In genomic region chr13:37617162-37617561, GRCh38 we compare ENCODE assay signal across 14 cellular contexts. TPM values are rescaled to one million over a fixed set of nuclear protein-coding genes. Genes with fewer than 3 reads are reported as not detected.
DNase-seq lines count a peak whose midpoint lies in the region; ATAC-seq and TF ChIP-seq lines count a peak whose summit lies in the region.
"Had no signal": no experiment of that assay in that cellular context is flagged by ENCODE, and none has a peak within 500 bp of the region (broad histone marks: within the 10 kb centered on the region; RNA-seq: fewer than 3 reads in every experiment).

No MANE protein-coding gene starts in this region.

- no peak for TF ChIP-seq CTCF in AG04449 (IDR thresholded peaks at IDR 0.05; ENCODE audit: insufficient read depth, low read length, missing control alignments)
- no peak for TF ChIP-seq CTCF in chondrocyte (IDR thresholded peaks at IDR 0.05)
- no peak for TF ChIP-seq CTCF in gastroesophageal sphincter (IDR thresholded peaks at IDR 0.05)

- H3K27ac ChIP-seq in HUES6 (ENCODE audit: low read depth, low read length) (peak overlapping the region; percentile 31; the same call in 1 of the 2 replicates), gastroesophageal sphincter (no peak overlapping the region)
- H3K27ac ChIP-seq: colonic mucosa, thoracic aorta had no signal

- peak; percentile 91 for DNase-seq in AG04449 (ENCODE audit: low read depth, low spot score)
- DNase-seq in chondrocyte (ENCODE audit: low spot score), result no peak
- peak; percentile 98 for DNase-seq in kidney tubule cell (ENCODE audit: low spot score)
- DNase-seq in NCI-H2171 (lab: John Stamatoyannopoulos, UW), result no peak
- DNase-seq in NOMO-1 treated with dmso at 0.1 percent for 144 hours (lab: John Stamatoyannopoulos, UW; ENCODE audit: unreplicated experiment), result no peak
- no peak for DNase-seq in activated T-cell treated with anti-CD3 and anti-CD28 coated beads, Interleukin-2, amount 50 U/mL, for 24 hours
- DNase-seq: activated CD4-positive, CD25-positive, alpha-beta regulatory T cell; colonic mucosa; NCI-H1694 treated with DMSO at 0.1 percent for 48 hours had no signal

- H3K36me3 Mint-ChIP-seq in chondrocyte (ENCODE audit: low read depth), result no peaks in the 10 kb centered on the region
- H3K36me3 Mint-ChIP-seq in activated T-cell treated with anti-CD3 and anti-CD28 coated beads, Interleukin-2, amount 50 U/mL, for 24 hours (ENCODE audit: low read depth), result no peaks in the 10 kb centered on the region

- H3K4me3 Mint-ChIP-seq in chondrocyte (ENCODE audit: unreplicated experiment), result no peak overlapping the region
- H3K4me3 Mint-ChIP-seq in activated T-cell treated with anti-CD3 and anti-CD28 coated beads, Interleukin-2, amount 50 U/mL, for 24 hours, result no peak overlapping the region
- H3K4me3 Mint-ChIP-seq: B cell had no signal

- ATAC-seq in gastroesophageal sphincter, result no peak

- H3K9me3 Mint-ChIP-seq in chondrocyte (ENCODE audit: low read depth), result no peaks in the 10 kb centered on the region
- H3K9me3 Mint-ChIP-seq in activated T-cell treated with anti-CD3 and anti-CD28 coated beads, Interleukin-2, amount 50 U/mL, for 24 hours, result peaks cover 3% of the 10 kb centered on the region

- no peaks in the 10 kb centered on the region for H3K9me3 ChIP-seq in HUES6 (ENCODE audit: control insufficient read depth, insufficient read depth, low read depth, low read length)
- H3K9me3 ChIP-seq in gastroesophageal sphincter, result no peaks in the 10 kb centered on the region
- H3K9me3 ChIP-seq: colonic mucosa, thoracic aorta had no signal

- POLR2A ChIA-PET in AG04449 (lab: Yijun Ruan, JAX), result interaction anchor here (0.7 to 1.0 kb wide), 3 partner anchors 39 to 252 kb away, joined by 3 to 4 read pairs (median 3); partner anchors contain the start of gene TRPC4

- 75 to 78% methylated on average over 2 of the region's 2 CpGs for WGBS in gastroesophageal sphincter (ENCODE audit: low coverage in 1 of 2), 2 donors

- H3K27ac Mint-ChIP-seq in chondrocyte (ENCODE audit: unreplicated experiment), result peak overlapping the region; percentile 82
- no peak overlapping the region for H3K27ac Mint-ChIP-seq in activated T-cell treated with anti-CD3 and anti-CD28 coated beads, Interleukin-2, amount 50 U/mL, for 24 hours
- H3K27ac Mint-ChIP-seq: activated T-helper 2 cell treated with anti-CD3 and anti-CD28 coated beads, Interferon-gamma antibody, Interleukin-2, Interleukin-4, amounts not matched to agents 10 μg/mL and 5 μg/mL and 100 μg/mL, durations not matched to agents 14 hours and 24 hours and 36 hours; B cell had no signal

- H3K4me1 Mint-ChIP-seq in chondrocyte (ENCODE audit: low read depth), result peaks cover 52% of the 10 kb centered on the region
- H3K4me1 Mint-ChIP-seq in activated T-cell treated with anti-CD3 and anti-CD28 coated beads, Interleukin-2, amount 50 U/mL, for 24 hours (ENCODE audit: low read depth), result no peaks in the 10 kb centered on the region
- H3K4me1 Mint-ChIP-seq: B cell had no signal

- no peaks in the 10 kb centered on the region for H3K27me3 Mint-ChIP-seq in chondrocyte (ENCODE audit: low read depth)
- H3K27me3 Mint-ChIP-seq in activated T-cell treated with anti-CD3 and anti-CD28 coated beads, Interleukin-2, amount 50 U/mL, for 24 hours, result no peaks in the 10 kb centered on the region
- H3K27me3 Mint-ChIP-seq: B cell had no signal

- H3K27me3 ChIP-seq in HUES6 (ENCODE audit: control insufficient read depth, insufficient read depth, low read length) (no peaks in the 10 kb centered on the region), gastroesophageal sphincter (no peaks in the 10 kb centered on the region)
- H3K27me3 ChIP-seq: colonic mucosa had no signal

- TF ChIP-seq POLR2A in gastroesophageal sphincter (IDR thresholded peaks at IDR 0.05), result no peak

- H3K4me1 ChIP-seq in HUES6 (ENCODE audit: control insufficient read depth, insufficient read depth, low read length) (peaks cover 13% of the 10 kb centered on the region; the same call in 1 of the 2 replicates), gastroesophageal sphincter (peaks cover 0 to 16% (median 0%) of the 10 kb centered on the region in 3 donors)
- H3K4me1 ChIP-seq: colonic mucosa had no signal

- CTCF ChIA-PET in AG04449 (lab: Yijun Ruan, JAX), result interaction anchor here (0.8 to 3.0 kb wide), 9 partner anchors 8 to 1271 kb away, joined by 3 to 11 read pairs (median 4); partner anchors contain the start of genes SPART and TRPC4

- TF ChIP-seq EP300 in gastroesophageal sphincter (IDR thresholded peaks at IDR 0.05), result no peak

- H3K36me3 ChIP-seq in HUES6 (ENCODE audit: control insufficient read depth, insufficient read depth, low read length) (no peaks in the 10 kb centered on the region), gastroesophageal sphincter (no peaks in the 10 kb centered on the region)
- H3K36me3 ChIP-seq: colonic mucosa, thoracic aorta had no signal

- H3K4me3 ChIP-seq in AG04449 (ENCODE audit: low read depth, low read length), result no peak overlapping the region
- no peak overlapping the region for H3K4me3 ChIP-seq in HUES6 (ENCODE audit: low read depth, low read length)
- H3K4me3 ChIP-seq in gastroesophageal sphincter, result no peak overlapping the region
- H3K4me3 ChIP-seq: colonic mucosa, thoracic aorta had no signal

- H3K9ac ChIP-seq in HUES6 (ENCODE audit: low read length), result no peak overlapping the region

RNA-seq across cellular contexts. Expression of gene POSTN, which starts 18.6 kb away (rescaled TPM):
- total RNA-seq in chondrocyte (5,433 to 6,725 TPM (median 6,602 TPM) in 3 replicates), gastroesophageal sphincter (100 to 1,000 TPM in 1 of 4 donors, 10 to 100 TPM in 3; 19.0 to 119 (median 55.2) TPM)
- total RNA-seq: activated T-helper 2 cell treated with anti-CD3 and anti-CD28 coated beads, Interferon-gamma antibody, Interleukin-2, Interleukin-4, amounts not matched to agents 10 μg/mL and 5 μg/mL and 100 μg/mL, durations not matched to agents 14 hours and 24 hours and 36 hours; B cell had no signal

Comparison
In these comparisons a context has a peak if more than half of its experiments do, and no peak if none do; other contexts are left out.
1. DNase-seq: peak in AG04449 (single experiment) and kidney tubule cell (single experiment); none in chondrocyte (single experiment), NCI-H2171 (single experiment), NOMO-1 treated with dmso at 0.1 percent for 144 hours (single experiment) and activated T-cell treated with anti-CD3 and anti-CD28 coated beads, Interleukin-2, amount 50 U/mL, for 24 hours (single experiment).
2. RNA of gene POSTN, which starts 18.6 kb away (total RNA-seq): 5,433 to 6,725 TPM in chondrocyte; 19.0 to 119 TPM in gastroesophageal sphincter; every median in the first group is over 10 times any median in the second.